Comparison of ENCODE assay signal across 13 cellular contexts in the genomic region with DNA sequence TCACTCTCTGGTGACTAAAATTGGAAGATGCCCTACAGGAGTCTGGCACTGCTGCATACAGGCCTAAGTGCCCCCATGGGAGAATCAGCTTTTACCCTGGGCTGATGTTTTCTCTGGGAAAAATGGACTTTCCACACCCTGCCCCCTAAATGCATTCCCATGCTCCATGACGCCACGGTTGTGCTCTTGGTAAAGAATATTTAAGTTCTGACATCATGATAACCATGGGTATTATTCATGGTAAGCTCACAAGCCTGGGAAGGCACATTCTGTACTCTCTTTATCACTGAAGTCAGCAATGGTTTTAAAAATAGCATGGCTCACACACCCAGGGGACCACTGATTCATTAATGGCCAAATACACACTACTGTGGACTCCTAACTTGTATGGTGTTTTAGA. TPM values are rescaled to one million over a fixed set of nuclear protein-coding genes. Genes with fewer than 3 reads are reported as not detected.
A peak's percentile ranks its signal among the peaks of the same experiment; 100 is the strongest.
DNase-seq lines count a peak whose midpoint lies in the region; ATAC-seq lines count a peak whose summit lies in the region.
"Had no signal": no experiment of that assay in that cellular context is flagged by ENCODE, and none has a peak within 500 bp of the region (broad histone marks: within the 10 kb centered on the region; RNA-seq: fewer than 3 reads in every experiment).

No MANE protein-coding gene starts in this region.

- peaks cover 7 to 14% of the 10 kb centered on the region in 2 donors for H3K4me1 ChIP-seq in aorta (ENCODE audit: control insufficient read depth in 1 of 2, insufficient read depth in 2 of 2, low read length in 2 of 2)
- H3K4me1 ChIP-seq in mesendoderm (ENCODE audit: control insufficient read depth, low read depth, low read length), result no peaks in the 10 kb centered on the region

- no peaks in the 10 kb centered on the region for H3K79me2 ChIP-seq in mesendoderm (ENCODE audit: control insufficient read depth, insufficient read depth, low read length)

- H3K9ac ChIP-seq in mesendoderm (ENCODE audit: low read length), result no peak overlapping the region

- intact Hi-C loops in aorta (cut with DNase I), result loop anchor here (2.0 to 10.0 kb wide), 3 partner anchors 52 to 1760 kb away; no protein-coding TSS in a partner anchor

- peaks cover 20% of the 10 kb centered on the region for H3K36me3 Mint-ChIP-seq in natural killer cell treated with Interleukin-12 subunit alpha and Interleukin-12 subunit beta and Interleukin-15 and Interleukin-18, amount 100 ng/mL, for 72 hours

- no peaks in the 10 kb centered on the region for H3K36me3 ChIP-seq in aorta (ENCODE audit: control insufficient read depth in 1 of 2, insufficient read depth in 2 of 2, low read length in 1 of 2)
- H3K36me3 ChIP-seq in mesendoderm (ENCODE audit: control insufficient read depth, insufficient read depth, low read length), result no peaks in the 10 kb centered on the region

- H2BK15ac ChIP-seq in mesendoderm (replicated peaks; ENCODE audit: low read depth), result no peak overlapping the region

- no peaks in the 10 kb centered on the region for H3K9me3 Mint-ChIP-seq in natural killer cell treated with Interleukin-12 subunit alpha and Interleukin-12 subunit beta and Interleukin-15 and Interleukin-18, amount 100 ng/mL, for 72 hours
- H3K9me3 Mint-ChIP-seq: activated B cell treated with CpG ODN at 0.5 μM for 24 hours; activated naive CD8-positive, alpha-beta T cell treated with anti-CD3 and anti-CD28 coated beads, Interleukin-2, amount 50 U/mL, for 24 hours had no signal

- H3K23ac ChIP-seq in mesendoderm (ENCODE audit: low read length), result no peak overlapping the region

- H2AK5ac ChIP-seq in mesendoderm (ENCODE audit: low read length), result no peak overlapping the region

- no peak overlapping the region for H2BK5ac ChIP-seq in mesendoderm (ENCODE audit: low read length)

- H3K56ac ChIP-seq in mesendoderm (ENCODE audit: low read length), result no peak overlapping the region

- H3K4me1 Mint-ChIP-seq in natural killer cell treated with Interleukin-12 subunit alpha and Interleukin-12 subunit beta and Interleukin-15 and Interleukin-18, amount 100 ng/mL, for 72 hours (ENCODE audit: low read depth in 2 of 2), result peaks cover 75 to 80% of the 10 kb centered on the region in 2 donors

- H3K79me1 ChIP-seq in mesendoderm (ENCODE audit: low read length), result peaks cover 3% of the 10 kb centered on the region

- H3K27me3 Mint-ChIP-seq in natural killer cell treated with Interleukin-12 subunit alpha and Interleukin-12 subunit beta and Interleukin-15 and Interleukin-18, amount 100 ng/mL, for 72 hours, result no peaks in the 10 kb centered on the region
- H3K27me3 Mint-ChIP-seq: activated B cell treated with CpG ODN at 0.5 μM for 24 hours; activated naive CD8-positive, alpha-beta T cell treated with anti-CD3 and anti-CD28 coated beads, Interleukin-2, amount 50 U/mL, for 24 hours had no signal

- H3K4me3 Mint-ChIP-seq in natural killer cell treated with Interleukin-12 subunit alpha and Interleukin-12 subunit beta and Interleukin-15 and Interleukin-18, amount 100 ng/mL, for 72 hours, result no peak overlapping the region
- H3K4me3 Mint-ChIP-seq: activated B cell treated with CpG ODN at 0.5 μM for 24 hours; activated naive CD8-positive, alpha-beta T cell treated with anti-CD3 and anti-CD28 coated beads, Interleukin-2, amount 50 U/mL, for 24 hours had no signal

- H3K27me3 ChIP-seq in aorta (ENCODE audit: control insufficient read depth in 1 of 2, insufficient read depth in 2 of 2, low read length in 1 of 2) (no peaks in the 10 kb centered on the region), mesendoderm (ENCODE audit: insufficient read depth, low read length, poor library complexity) (no peaks in the 10 kb centered on the region)

- ATAC-seq in natural killer cell treated with Interleukin-12 subunit alpha and Interleukin-12 subunit beta and Interleukin-15 and Interleukin-18, amount 100 ng/mL, for 72 hours, result no peak
- peak; percentile 83 for ATAC-seq in aorta (ENCODE audit: low FRiP score)
- ATAC-seq: activated naive CD8-positive, alpha-beta T cell treated with anti-CD3 and anti-CD28 coated beads, Interleukin-2, amount 50 U/mL, for 24 hours; left lobe of liver had no signal

- H3K4me3 ChIP-seq in aorta (ENCODE audit: low read length in 2 of 2) (no peak overlapping the region), mesendoderm (ENCODE audit: low read length) (no peak overlapping the region)

- H4K8ac ChIP-seq in mesendoderm (ENCODE audit: low read depth, low read length), result no peak overlapping the region

- no peak overlapping the region for H4K5ac ChIP-seq in mesendoderm (ENCODE audit: low read length)

- no peaks in the 10 kb centered on the region for H3K9me3 ChIP-seq in aorta (ENCODE audit: control insufficient read depth, low read length)

- no peak overlapping the region for H3K18ac ChIP-seq in mesendoderm (ENCODE audit: low read length)

- no peak overlapping the region for H2BK120ac ChIP-seq in mesendoderm (ENCODE audit: low read depth, low read length)

- H3K27ac ChIP-seq in aorta (ENCODE audit: low read depth in 1 of 2, low read length in 2 of 2), result peak overlapping the region; percentile 99 to 100
- no peak overlapping the region for H3K27ac ChIP-seq in mesendoderm (ENCODE audit: low read depth, low read length)
- H3K27ac ChIP-seq: 22Rv1 had no signal

- no peak overlapping the region for H3K4ac ChIP-seq in mesendoderm (ENCODE audit: low read depth, low read length)

- no peak overlapping the region for H3K4me2 ChIP-seq in mesendoderm (ENCODE audit: low read length)

- WGBS in aorta, 2 donors, result 3 to 7% methylated on average over 2 of the region's 2 CpGs
- WGBS in mesendoderm (ENCODE audit: extremely low coverage, insufficient coverage, low lambda C conversion rate), result no CpG with 5 or more reads among the region's 2 CpGs

- DNase-seq in activated CD8-positive, alpha-beta memory T cell treated with anti-CD3 and anti-CD28 coated beads for 24 hours, result peak; percentile 11
- no peak for DNase-seq in activated CD8-positive, alpha-beta memory T cell treated with anti-CD3 and anti-CD28 coated beads, Interleukin-2, amount 50 U/mL, for 48 hours
- peak; percentile 99 for DNase-seq in fibroblast of gingiva (ENCODE audit: low read depth)
- DNase-seq in natural killer cell treated with Interleukin-12 subunit alpha and Interleukin-12 subunit beta and Interleukin-15 and Interleukin-18, amount 100 ng/mL, for 72 hours (ENCODE audit: low spot score), result no peak
- DNase-seq in aorta, result peak in 1 of 2 donors; percentile 88
- no peak for DNase-seq in activated naive CD4-positive, alpha-beta T cell treated with Interleukin-2 at 50 U/mL for 16 hours
- DNase-seq in mucosa of gallbladder (ENCODE audit: low spot score), result no peak
- no peak for DNase-seq in mesendoderm
- DNase-seq: activated B cell treated with CpG ODN at 0.5 μM for 24 hours; activated naive CD8-positive, alpha-beta T cell treated with anti-CD3 and anti-CD28 coated beads, Interleukin-2, amount 50 U/mL, for 24 hours; NCI-H446 had no signal

- peak overlapping the region; percentile 27 to 78 for H3K27ac Mint-ChIP-seq in natural killer cell treated with Interleukin-12 subunit alpha and Interleukin-12 subunit beta and Interleukin-15 and Interleukin-18, amount 100 ng/mL, for 72 hours
- H3K27ac Mint-ChIP-seq: activated B cell treated with CpG ODN at 0.5 μM for 24 hours; activated naive CD8-positive, alpha-beta T cell treated with anti-CD3 and anti-CD28 coated beads, Interleukin-2, amount 50 U/mL, for 24 hours had no signal

RNA-seq across cellular contexts. Expression of a gene that starts 43.4 kb away (rescaled TPM):
- 100 to 1,000 TPM; 152 to 245 TPM for total RNA-seq in natural killer cell treated with Interleukin-12 subunit alpha and Interleukin-12 subunit beta and Interleukin-15 and Interleukin-18, amount 100 ng/mL, for 72 hours
- total RNA-seq in aorta (100 to 1,000 TPM in 1 of 2 donors, 10 to 100 TPM in 1; 35.3 to 108 TPM), mucosa of gallbladder (49.0 TPM)
- 10 to 100 TPM in 1 of 2 donors, 1 to 10 TPM in 1; 9.4 to 12.5 TPM for polyA plus RNA-seq in aorta
- polyA plus RNA-seq in mesendoderm (2013, experiment 1 of 2), result 13.2 TPM
- 13.5 TPM for polyA plus RNA-seq in mesendoderm (2013, experiment 2 of 2)

Comparison
In these comparisons a context has a peak if more than half of its experiments do, and no peak if none do; other contexts are left out.
1. DNase-seq: peak in activated CD8-positive, alpha-beta memory T cell treated with anti-CD3 and anti-CD28 coated beads for 24 hours (single experiment) and fibroblast of gingiva (single experiment); none in activated CD8-positive, alpha-beta memory T cell treated with anti-CD3 and anti-CD28 coated beads, Interleukin-2, amount 50 U/mL, for 48 hours (single experiment), natural killer cell treated with Interleukin-12 subunit alpha and Interleukin-12 subunit beta and Interleukin-15 and Interleukin-18, amount 100 ng/mL, for 72 hours (single experiment), activated naive CD4-positive, alpha-beta T cell treated with Interleukin-2 at 50 U/mL for 16 hours (single experiment), mucosa of gallbladder (single experiment) and mesendoderm (single experiment).